ENCODE assay signal across 11 cellular contexts in the genomic region with DNA sequence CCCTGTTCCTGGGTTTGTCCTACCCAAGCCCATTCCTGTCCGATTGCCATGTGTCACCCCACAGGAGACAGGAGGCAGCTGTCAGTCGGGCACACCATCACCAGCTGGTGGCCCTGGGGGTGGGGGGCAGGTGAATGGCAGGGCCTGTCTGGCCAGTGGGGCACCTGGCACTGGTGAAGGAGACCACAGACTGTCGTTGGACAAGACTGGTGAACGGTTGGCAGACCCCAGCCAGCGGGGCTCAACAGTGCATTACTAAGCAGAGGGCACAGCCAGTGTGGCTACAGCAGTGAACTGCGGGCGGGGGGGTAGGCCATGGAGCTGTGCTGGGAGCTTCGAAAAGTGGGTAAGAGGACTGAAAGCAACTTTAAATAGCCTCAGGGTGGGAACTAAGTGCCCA. TPM values are rescaled to one million over a fixed set of nuclear protein-coding genes. Genes with fewer than 3 reads are reported as not detected.
A peak's percentile ranks its signal among the peaks of the same experiment; 100 is the strongest.
DNase-seq lines count a peak whose midpoint lies in the region; ATAC-seq, FAIRE-seq and TF ChIP-seq lines count a peak whose summit lies in the region.
"Had no signal": no experiment of that assay in that cellular context is flagged by ENCODE, and none has a peak within 500 bp of the region (broad histone marks: within the 10 kb centered on the region; RNA-seq: fewer than 3 reads in every experiment).

No MANE protein-coding gene starts in this region.

- H3K27ac ChIP-seq in astrocyte (ENCODE audit: low read depth, low read length) = no peak overlapping the region
- H3K27ac ChIP-seq in naive thymus-derived CD4-positive, alpha-beta T cell (ENCODE audit: low read depth, low read length) = no peak overlapping the region
- H3K27ac ChIP-seq: uterus had no signal

- peaks cover 5% of the 10 kb centered on the region for H3K36me3 Mint-ChIP-seq in astrocyte (ENCODE audit: low read depth, unreplicated experiment)
- H3K36me3 Mint-ChIP-seq in naive thymus-derived CD4-positive, alpha-beta T cell = peaks cover 0 to 2% (median 0%) of the 10 kb centered on the region in 5 donors

- POLR2A ChIA-PET in naive thymus-derived CD4-positive, alpha-beta T cell (lab: Charles Lee) = interaction anchor here (0.6 to 0.7 kb wide), 2 partner anchors 47 to 58 kb away, joined by 3 to 4 read pairs; no protein-coding TSS in a partner anchor

- no peak for DNase-seq in AG10803 (ENCODE audit: low read depth)
- no peak for DNase-seq in HFF-Myc (ENCODE audit: extremely low read depth, low read depth)
- no peak for DNase-seq in astrocyte (ENCODE audit: low read depth)
- peak in 1 of 9 donors; percentile 35 for DNase-seq in naive thymus-derived CD4-positive, alpha-beta T cell
- no peak for DNase-seq in putamen (ENCODE audit: low spot score)
- DNase-seq in central memory CD4-positive, alpha-beta T cell = no peak
- DNase-seq in MV-4-11 (lab: John Stamatoyannopoulos, UW) = no peak
- DNase-seq: DMS 273 treated with DMSO at 0.1 percent for 48 hours, NCI-H187 treated with DMSO at 0.1 percent for 48 hours, uterus had no signal

- peak overlapping the region; percentile 87 for H3K9ac ChIP-seq in astrocyte (ENCODE audit: low read length)

- ATAC-seq in naive thymus-derived CD4-positive, alpha-beta T cell = no peak
- no peak for ATAC-seq in GM18907 (IDR thresholded peaks at IDR 0.05; ENCODE audit: unreplicated experiment)

- peaks cover 57% of the 10 kb centered on the region for H3K4me1 ChIP-seq in astrocyte (ENCODE audit: insufficient read depth, low read length)
- peaks cover 6 to 32% of the 10 kb centered on the region in 2 donors for H3K4me1 ChIP-seq in naive thymus-derived CD4-positive, alpha-beta T cell (ENCODE audit: control insufficient read depth in 2 of 2, insufficient read depth in 2 of 2, low read length in 2 of 2)

- no peaks in the 10 kb centered on the region for H3K9me3 Mint-ChIP-seq in astrocyte (ENCODE audit: unreplicated experiment)
- peaks cover 0 to 3% (median 0%) of the 10 kb centered on the region in 11 donors for H3K9me3 Mint-ChIP-seq in naive thymus-derived CD4-positive, alpha-beta T cell

- TF ChIP-seq CTCF in AG10803 (conservative IDR thresholded peaks at IDR 0.05; ENCODE audit: low read length) (no peak), HFF-Myc (IDR thresholded peaks at IDR 0.05; ENCODE audit: low read depth, low read length, missing control alignments) (no peak), astrocyte (IDR thresholded peaks at IDR 0.05; ENCODE audit: insufficient read depth, low read depth, low read length) (no peak)

- H3K9me3 ChIP-seq in astrocyte (ENCODE audit: insufficient read depth, low read depth, low read length) = no peaks in the 10 kb centered on the region
- H3K9me3 ChIP-seq in naive thymus-derived CD4-positive, alpha-beta T cell (ENCODE audit: control insufficient read depth in 2 of 3, low read length in 3 of 3) = no peaks in the 10 kb centered on the region
- H3K9me3 ChIP-seq: uterus had no signal

- no peaks in the 10 kb centered on the region for H3K36me3 ChIP-seq in astrocyte (ENCODE audit: insufficient read depth, low read length)
- no peaks in the 10 kb centered on the region for H3K36me3 ChIP-seq in naive thymus-derived CD4-positive, alpha-beta T cell (ENCODE audit: control insufficient read depth in 2 of 3, insufficient read depth in 3 of 3, low read length in 3 of 3)
- H3K36me3 ChIP-seq: uterus had no signal

- FAIRE-seq in astrocyte (lab: Jason Lieb, UNC) = no peak

- peak overlapping the region; percentile 89 for H3K4me3 Mint-ChIP-seq in astrocyte (ENCODE audit: unreplicated experiment)
- peak overlapping the region in 6 of 10 donors; percentile 44 to 85 (median 47) for H3K4me3 Mint-ChIP-seq in naive thymus-derived CD4-positive, alpha-beta T cell

- H4K20me1 ChIP-seq in astrocyte (ENCODE audit: insufficient read depth, low read length) = peaks cover 63% of the 10 kb centered on the region

- H2AFZ ChIP-seq in astrocyte (ENCODE audit: low read depth, low read length) = no peak overlapping the region

- no peaks in the 10 kb centered on the region for H3K27me3 ChIP-seq in astrocyte (ENCODE audit: insufficient read depth, low read length)
- H3K27me3 ChIP-seq in naive thymus-derived CD4-positive, alpha-beta T cell (ENCODE audit: control insufficient read depth in 2 of 2, insufficient read depth in 2 of 2, low read length in 2 of 2) = no peaks in the 10 kb centered on the region
- H3K27me3 ChIP-seq: uterus had no signal

- CTCF ChIA-PET in naive thymus-derived CD4-positive, alpha-beta T cell (lab: Charles Lee) = interaction anchor here (0.6 to 2.4 kb wide), 3 partner anchors 57 to 593 kb away, joined by 3 to 11 read pairs (median 4); no protein-coding TSS in a partner anchor

- peak overlapping the region; percentile 96 for H3K4me2 ChIP-seq in astrocyte (ENCODE audit: low read length)

- intact Hi-C loops in naive thymus-derived CD4-positive, alpha-beta T cell (cut with micrococcal nuclease) = loop anchor here in 1 of 2 donors (2.0 to 10.0 kb wide), 3 partner anchors 13 to 183 kb away; partner anchors contain the start of genes ARID3B and CLK3

- peaks cover 34% of the 10 kb centered on the region for H3K4me1 Mint-ChIP-seq in astrocyte (ENCODE audit: low read depth, unreplicated experiment)
- peaks cover 7 to 62% (median 11%) of the 10 kb centered on the region in 7 donors for H3K4me1 Mint-ChIP-seq in naive thymus-derived CD4-positive, alpha-beta T cell

- H3K4me3 ChIP-seq in AG10803 (ENCODE audit: low read length) = peak overlapping the region; percentile 77
- H3K4me3 ChIP-seq in HFF-Myc (replicated peaks; ENCODE audit: low read depth, low read length) = peak overlapping the region; percentile 71
- H3K4me3 ChIP-seq in astrocyte (ENCODE audit: insufficient read depth, low read depth, low read length) = peak overlapping the region; percentile 97
- no peak overlapping the region for H3K4me3 ChIP-seq in naive thymus-derived CD4-positive, alpha-beta T cell (ENCODE audit: low read length)

- H3K27ac Mint-ChIP-seq in astrocyte (ENCODE audit: unreplicated experiment) = no peak overlapping the region
- peak overlapping the region in 2 of 9 donors; percentile 28 to 43 for H3K27ac Mint-ChIP-seq in naive thymus-derived CD4-positive, alpha-beta T cell

- H3K79me2 ChIP-seq in astrocyte (ENCODE audit: insufficient read depth, low read length) = peaks cover 83% of the 10 kb centered on the region

- H3K27me3 Mint-ChIP-seq in astrocyte (ENCODE audit: low read depth, unreplicated experiment) = peaks cover 18% of the 10 kb centered on the region
- peaks cover 0 to 3% (median 0%) of the 10 kb centered on the region in 5 donors for H3K27me3 Mint-ChIP-seq in naive thymus-derived CD4-positive, alpha-beta T cell

RNA-seq across cellular contexts. Expression of gene SEMA7A, which starts 2.1 kb away (rescaled TPM):
- total RNA-seq in astrocyte = 26.7 and 36.3 TPM in 2 replicates
- 10 to 100 TPM in 2 of 5 experiments, 1 to 10 TPM in 3; 1.6 to 15.7 (median 5.0) TPM for total RNA-seq in naive thymus-derived CD4-positive, alpha-beta T cell
- polyA plus RNA-seq in naive thymus-derived CD4-positive, alpha-beta T cell = not detected

RNA-seq across cellular contexts. Expression of gene UBL7, which starts 29.3 kb away (rescaled TPM):
- total RNA-seq in astrocyte = 40.9 and 46.1 TPM in 2 replicates
- total RNA-seq in naive thymus-derived CD4-positive, alpha-beta T cell = 10 to 100 TPM; 20.2 to 50.7 (median 40.6) TPM
- 100 to 1,000 TPM; 108 to 127 TPM for polyA plus RNA-seq in naive thymus-derived CD4-positive, alpha-beta T cell
